Comparison of ENCODE assay signal across 11 cellular contexts in the genomic region with DNA sequence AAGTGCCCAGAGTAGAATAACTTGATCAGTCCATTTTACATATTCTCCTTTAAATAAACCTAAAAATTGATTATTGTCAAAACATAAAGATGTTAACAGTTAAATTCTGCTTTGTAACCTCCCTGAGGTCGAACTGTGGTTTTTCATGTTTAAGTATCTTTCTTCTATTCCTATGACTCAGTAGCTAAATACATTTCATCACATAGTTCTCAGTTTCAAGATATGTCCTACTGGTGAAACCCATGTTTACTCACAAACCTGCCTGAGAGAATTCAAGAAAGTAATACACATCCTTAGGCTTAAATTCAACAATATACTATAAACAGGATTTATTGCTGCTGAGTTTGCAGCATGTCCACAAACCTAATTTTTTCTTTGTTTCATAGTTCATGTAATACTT.
DNase-seq lines count a peak whose midpoint lies in the region; ATAC-seq lines count a peak whose summit lies in the region.
"Had no signal": no experiment of that assay in that cellular context is flagged by ENCODE, and none has a peak within 500 bp of the region (broad histone marks: within the 10 kb centered on the region; RNA-seq: fewer than 3 reads in every experiment).

No MANE protein-coding gene starts in this region.

- peaks cover 0 to 2% of the 10 kb centered on the region in 2 donors for H3K36me3 Mint-ChIP-seq in activated T-cell treated with anti-CD3 and anti-CD28 coated beads, Interleukin-2, amount 50 U/mL, for 72 hours (ENCODE audit: insufficient read depth in 2 of 2)
- no peaks in the 10 kb centered on the region for H3K36me3 Mint-ChIP-seq in stimulated activated effector memory CD8-positive, alpha-beta T cell treated with anti-CD3 and anti-CD28 coated beads, Interleukin-12 subunit alpha, Interleukin-12 subunit beta, amount 100 ng/mL, for 72 hours

- no peaks in the 10 kb centered on the region for H3K4me1 Mint-ChIP-seq in activated T-cell treated with anti-CD3 and anti-CD28 coated beads, Interleukin-2, amount 50 U/mL, for 72 hours (ENCODE audit: low read depth)
- H3K4me1 Mint-ChIP-seq in stimulated activated effector memory CD8-positive, alpha-beta T cell treated with anti-CD3 and anti-CD28 coated beads, Interleukin-12 subunit alpha, Interleukin-12 subunit beta, amount 100 ng/mL, for 72 hours = no peaks in the 10 kb centered on the region
- H3K4me1 Mint-ChIP-seq: nephron progenitor cell had no signal

- no peak overlapping the region for H3K4me3 Mint-ChIP-seq in activated T-cell treated with anti-CD3 and anti-CD28 coated beads, Interleukin-2, amount 50 U/mL, for 72 hours
- no peak overlapping the region for H3K4me3 Mint-ChIP-seq in stimulated activated effector memory CD8-positive, alpha-beta T cell treated with anti-CD3 and anti-CD28 coated beads, Interleukin-12 subunit alpha, Interleukin-12 subunit beta, amount 100 ng/mL, for 72 hours
- H3K4me3 Mint-ChIP-seq: nephron progenitor cell had no signal

- peaks cover 7 to 9% of the 10 kb centered on the region in 2 donors for H3K9me3 Mint-ChIP-seq in activated T-cell treated with anti-CD3 and anti-CD28 coated beads, Interleukin-2, amount 50 U/mL, for 72 hours
- H3K9me3 Mint-ChIP-seq in stimulated activated effector memory CD8-positive, alpha-beta T cell treated with anti-CD3 and anti-CD28 coated beads, Interleukin-12 subunit alpha, Interleukin-12 subunit beta, amount 100 ng/mL, for 72 hours = peaks cover 6% of the 10 kb centered on the region
- H3K9me3 Mint-ChIP-seq: nephron progenitor cell had no signal

- ATAC-seq in activated T-cell treated with anti-CD3 and anti-CD28 coated beads, Interleukin-2, amount 50 U/mL, for 72 hours (replicated peaks in 1 of 2) = peak; percentile 81 to 83
- peak; percentile 90 for ATAC-seq in HG02798 (IDR thresholded peaks at IDR 0.05; ENCODE audit: poor library complexity, unreplicated experiment)
- ATAC-seq in stimulated activated effector memory CD8-positive, alpha-beta T cell treated with anti-CD3 and anti-CD28 coated beads, Interleukin-12 subunit alpha, Interleukin-12 subunit beta, amount 100 ng/mL, for 72 hours = peak; percentile 81

- H3K27ac Mint-ChIP-seq in activated T-cell treated with anti-CD3 and anti-CD28 coated beads, Interleukin-2, amount 50 U/mL, for 72 hours = no peak overlapping the region
- no peak overlapping the region for H3K27ac Mint-ChIP-seq in stimulated activated effector memory CD8-positive, alpha-beta T cell treated with anti-CD3 and anti-CD28 coated beads, Interleukin-12 subunit alpha, Interleukin-12 subunit beta, amount 100 ng/mL, for 72 hours
- H3K27ac Mint-ChIP-seq: nephron progenitor cell had no signal

- no peak for DNase-seq in activated T-cell treated with anti-CD3 and anti-CD28 coated beads, Interleukin-2, amount 50 U/mL, for 72 hours
- no peak for DNase-seq in activated T-cell treated with anti-CD3 and anti-CD28 coated beads, Interleukin-2, amount 50 U/mL, for 1 hour
- DNase-seq in HS-5 (ENCODE audit: low read depth) = peak; percentile 11
- DNase-seq in stimulated activated effector memory CD8-positive, alpha-beta T cell treated with anti-CD3 and anti-CD28 coated beads, Interleukin-12 subunit alpha, Interleukin-12 subunit beta, amount 100 ng/mL, for 72 hours (ENCODE audit: low spot score in 2 of 2) = no peak
- DNase-seq in NCI-H82 treated with DMSO at 0.1 percent for 48 hours (lab: John Stamatoyannopoulos, UW; ENCODE audit: unreplicated experiment) = no peak
- no peak for DNase-seq in NCI-H345 (lab: John Stamatoyannopoulos, UW)
- DNase-seq in mesenteric fat pad (ENCODE audit: low spot score) = no peak
- DNase-seq: activated CD4-positive, alpha-beta T cell treated with anti-CD3 and anti-CD28 coated beads, Interleukin-2, amount 50 U/mL, for 1 hour; nephron progenitor cell; Peyer's patch had no signal

- no peaks in the 10 kb centered on the region for H3K27me3 Mint-ChIP-seq in activated T-cell treated with anti-CD3 and anti-CD28 coated beads, Interleukin-2, amount 50 U/mL, for 72 hours (ENCODE audit: low read depth)
